8 cellular contexts compared by ENCODE assay signal in the genomic region with DNA sequence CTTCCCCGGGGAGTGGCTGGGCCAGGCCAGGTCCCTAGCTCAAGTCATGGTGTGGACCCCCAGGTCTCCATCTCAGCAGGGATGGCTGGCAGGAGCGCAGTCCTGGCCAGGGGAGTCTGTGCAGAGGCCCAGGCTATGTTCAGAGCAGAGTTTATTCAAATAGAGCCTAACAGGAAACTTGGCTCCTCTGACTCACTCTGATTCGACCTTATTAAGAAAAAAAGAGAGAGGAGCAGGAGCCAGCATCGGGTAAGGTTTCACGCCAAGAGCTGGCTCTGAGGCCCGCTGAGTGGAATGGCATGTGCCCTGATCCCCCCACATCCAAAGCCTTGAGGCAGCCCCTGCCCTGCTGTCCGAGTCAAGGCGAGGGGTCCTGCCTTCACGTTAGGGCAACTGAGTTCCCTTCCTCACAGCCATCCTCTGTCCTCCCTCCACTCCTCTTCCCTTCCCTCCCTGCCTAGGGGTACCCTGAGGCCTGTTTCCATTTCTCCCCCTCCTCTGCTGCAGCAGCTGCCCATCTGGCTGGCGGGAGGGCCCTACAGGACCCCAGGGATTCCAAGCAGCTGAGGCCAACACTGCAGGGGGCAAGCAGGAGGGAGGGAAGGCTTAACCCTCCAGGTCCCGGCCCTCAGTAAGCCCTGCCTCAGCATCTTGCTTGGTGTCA. TPM values are rescaled to one million over a fixed set of nuclear protein-coding genes. Genes with fewer than 3 reads are reported as not detected.
DNase-seq lines count a peak whose midpoint lies in the region; ATAC-seq and TF ChIP-seq lines count a peak whose summit lies in the region.

No MANE protein-coding gene starts in this region.

- peaks cover 8% of the 10 kb centered on the region for H3K9me3 Mint-ChIP-seq in activated CD8-positive, alpha-beta T cell treated with anti-CD3 and anti-CD28 coated beads, Interleukin-2, amount 10 ng/mL, durations not matched to agents 7 days and 5 days (ENCODE audit: insufficient read depth)

- H3K4me1 Mint-ChIP-seq in activated CD8-positive, alpha-beta T cell treated with anti-CD3 and anti-CD28 coated beads, Interleukin-2, amount 10 ng/mL, durations not matched to agents 7 days and 5 days (ENCODE audit: low read depth), result peaks cover 74% of the 10 kb centered on the region

- CTCF ChIA-PET in activated CD8-positive, alpha-beta T cell treated with anti-CD3 and anti-CD28 coated beads, Interleukin-2, amount 10 ng/mL, durations not matched to agents 7 days and 5 days (lab: Charles Lee), result interaction anchor here (0.8 to 2.5 kb wide), 8 partner anchors 13 to 50 kb away, joined by 3 to 11 read pairs (median 7); no protein-coding TSS in a partner anchor

- POLR2A ChIA-PET in activated CD8-positive, alpha-beta T cell treated with anti-CD3 and anti-CD28 coated beads, Interleukin-2, amount 10 ng/mL, durations not matched to agents 7 days and 5 days (lab: Charles Lee), result no interaction called here

- H3K4me3 Mint-ChIP-seq in activated CD8-positive, alpha-beta T cell treated with anti-CD3 and anti-CD28 coated beads, Interleukin-2, amount 10 ng/mL, durations not matched to agents 7 days and 5 days, result no peak overlapping the region

- peaks cover 57% of the 10 kb centered on the region for H3K4me1 ChIP-seq in HUES6 (ENCODE audit: control insufficient read depth, insufficient read depth, low read length)

- no peaks in the 10 kb centered on the region for H3K27me3 Mint-ChIP-seq in activated CD8-positive, alpha-beta T cell treated with anti-CD3 and anti-CD28 coated beads, Interleukin-2, amount 10 ng/mL, durations not matched to agents 7 days and 5 days (ENCODE audit: low read depth)

- H3K9me3 ChIP-seq in HUES6 (ENCODE audit: control insufficient read depth, insufficient read depth, low read depth, low read length), result no peaks in the 10 kb centered on the region

- peak overlapping the region; percentile 86 for H3K27ac Mint-ChIP-seq in activated CD8-positive, alpha-beta T cell treated with anti-CD3 and anti-CD28 coated beads, Interleukin-2, amount 10 ng/mL, durations not matched to agents 7 days and 5 days

- ATAC-seq in activated CD8-positive, alpha-beta T cell treated with anti-CD3 and anti-CD28 coated beads, Interleukin-2, amount 10 ng/mL, durations not matched to agents 7 days and 5 days, result peak; percentile 7

- peak overlapping the region; percentile 37 for H3K9ac ChIP-seq in HUES6 (ENCODE audit: low read length)

- DNase-seq in AG10803 (ENCODE audit: low read depth) (peak; percentile 84), fibroblast of the aortic adventitia (ENCODE audit: low read depth) (peak; percentile 89), retina (peak; percentile 75), CD1c-positive myeloid dendritic cell (ENCODE audit: extremely low spot score) (no peak), occipital lobe (lab: John Stamatoyannopoulos, UW) (no peak), OCI-M1 (lab: John Stamatoyannopoulos, UW) (no peak)
- DNase-seq in activated CD8-positive, alpha-beta T cell treated with anti-CD3 and anti-CD28 coated beads, Interleukin-2, amount 10 ng/mL, durations not matched to agents 7 days and 5 days, result peak; percentile 32

- H3K36me3 Mint-ChIP-seq in activated CD8-positive, alpha-beta T cell treated with anti-CD3 and anti-CD28 coated beads, Interleukin-2, amount 10 ng/mL, durations not matched to agents 7 days and 5 days (ENCODE audit: low read depth), result peaks cover 12% of the 10 kb centered on the region

- H3K27ac ChIP-seq in HUES6 (ENCODE audit: low read depth, low read length), result no peak overlapping the region

- H3K36me3 ChIP-seq in HUES6 (ENCODE audit: control insufficient read depth, insufficient read depth, low read length), result no peaks in the 10 kb centered on the region

- no peaks in the 10 kb centered on the region for H3K27me3 ChIP-seq in HUES6 (ENCODE audit: control insufficient read depth, insufficient read depth, low read length)

- TF ChIP-seq CTCF in AG10803 (conservative IDR thresholded peaks at IDR 0.05; ENCODE audit: low read length) (no peak), fibroblast of the aortic adventitia (IDR thresholded peaks at IDR 0.05; ENCODE audit: insufficient read depth, low read length) (no peak)

- peak overlapping the region; percentile 28; the same call in 1 of the 2 replicates for H3K4me3 ChIP-seq in AG10803 (ENCODE audit: low read length)
- 0 out of 2 replicates have a peak overlapping the region, but pooled peaks have one; percentile 24 for H3K4me3 ChIP-seq in HUES6 (ENCODE audit: low read depth, low read length)
- peak overlapping the region; percentile 33 for H3K4me3 ChIP-seq in fibroblast of the aortic adventitia (ENCODE audit: low read depth, low read length)

RNA-seq across cellular contexts. Expression of a gene that starts 1.9 kb away (rescaled TPM):
- 1 to 10 TPM; 5.9 to 8.4 TPM for total RNA-seq in activated CD8-positive, alpha-beta T cell treated with anti-CD3 and anti-CD28 coated beads, Interleukin-2, amount 10 ng/mL, durations not matched to agents 7 days and 5 days
- total RNA-seq in fibroblast of the aortic adventitia (ENCODE audit: low replicate concordance) (53.4 and 176 TPM in 2 replicates), occipital lobe (3.4 TPM)

RNA-seq across cellular contexts. Expression of a gene that starts 51.0 kb away (rescaled TPM):
- not detected for total RNA-seq in activated CD8-positive, alpha-beta T cell treated with anti-CD3 and anti-CD28 coated beads, Interleukin-2, amount 10 ng/mL, durations not matched to agents 7 days and 5 days
- total RNA-seq in fibroblast of the aortic adventitia (ENCODE audit: low replicate concordance) (not detected in 2 replicates), occipital lobe (not detected)

Comparison
In these comparisons a context has a peak if more than half of its experiments do, and no peak if none do; other contexts are left out.
1. DNase-seq: peak in AG10803 (single experiment), activated CD8-positive, alpha-beta T cell treated with anti-CD3 and anti-CD28 coated beads, Interleukin-2, amount 10 ng/mL, durations not matched to agents 7 days and 5 days (single experiment), fibroblast of the aortic adventitia (single experiment) and retina (single experiment); none in CD1c-positive myeloid dendritic cell (single experiment), occipital lobe (single experiment) and OCI-M1 (single experiment).
2. Peak in every context shown above with its lines, with median percentiles within 50 percentile points of each other: H3K4me3 ChIP-seq.